Comparison of ENCODE assay signal across 8 cellular contexts in the genomic region with DNA sequence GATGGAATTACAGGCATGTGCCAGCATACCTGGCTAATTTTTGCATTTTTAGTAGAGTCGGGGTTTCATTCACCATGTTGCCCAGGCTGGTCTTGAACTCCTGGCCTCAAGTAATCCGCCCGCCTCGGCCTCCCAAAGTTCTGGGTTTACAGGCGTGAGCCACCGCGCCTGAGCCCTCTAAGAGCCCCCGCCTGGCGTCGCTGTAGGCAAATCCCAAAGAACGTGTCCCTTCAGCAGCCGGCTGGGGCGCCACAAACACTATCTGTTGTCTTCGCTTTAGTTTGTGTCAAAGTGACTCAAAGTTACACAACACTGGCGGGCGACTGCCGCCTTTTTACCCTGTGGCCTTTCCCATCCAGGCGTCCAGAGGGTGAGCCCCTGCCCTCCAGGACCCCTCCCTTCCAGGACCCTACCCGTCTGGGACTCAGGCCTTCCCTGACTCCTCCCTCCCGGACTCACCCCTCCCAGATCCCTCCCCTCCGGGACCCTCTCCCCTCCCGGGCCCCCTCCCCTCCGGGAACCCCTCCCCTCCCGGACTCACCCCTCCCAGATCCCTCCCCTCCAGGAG. TPM values are rescaled to one million over a fixed set of nuclear protein-coding genes. Genes with fewer than 3 reads are reported as not detected.
DNase-seq lines count a peak whose midpoint lies in the region; ATAC-seq and TF ChIP-seq lines count a peak whose summit lies in the region.

No MANE protein-coding gene starts in this region.

- peaks cover 0 to 51% of the 10 kb centered on the region in 2 donors for H3K36me3 ChIP-seq in left lung

- H3K9me3 Mint-ChIP-seq in activated CD4-positive, alpha-beta T cell treated with anti-CD3 and anti-CD28 coated beads, Interleukin-2, amount 10 ng/mL, durations not matched to agents 7 days and 5 days: no peaks in the 10 kb centered on the region

- H3K27me3 Mint-ChIP-seq in activated CD4-positive, alpha-beta T cell treated with anti-CD3 and anti-CD28 coated beads, Interleukin-2, amount 10 ng/mL, durations not matched to agents 7 days and 5 days: no peaks in the 10 kb centered on the region

- H3K27ac Mint-ChIP-seq in activated CD4-positive, alpha-beta T cell treated with anti-CD3 and anti-CD28 coated beads, Interleukin-2, amount 10 ng/mL, durations not matched to agents 7 days and 5 days: peak overlapping the region; percentile 99

- H3K4me3 ChIP-seq in left lung: peak overlapping the region; percentile 93 to 96

- intact Hi-C loops in left lung (cut with DNase I): loop anchor here (5.0 to 10.0 kb wide), 2 partner anchors 73 to 80 kb away; no protein-coding TSS in a partner anchor

- TF ChIP-seq CTCF in AG09319 (IDR thresholded peaks at IDR 0.05; ENCODE audit: low read depth, low read length) (peak; percentile 93), left lung (IDR thresholded peaks at IDR 0.05) (peak; percentile 85 to 87)

- peak overlapping the region; percentile 91 for H3K4me3 Mint-ChIP-seq in activated CD4-positive, alpha-beta T cell treated with anti-CD3 and anti-CD28 coated beads, Interleukin-2, amount 10 ng/mL, durations not matched to agents 7 days and 5 days

- CTCF ChIA-PET in activated CD4-positive, alpha-beta T cell treated with anti-CD3 and anti-CD28 coated beads, Interleukin-2, amount 10 ng/mL, durations not matched to agents 7 days and 5 days (lab: Charles Lee): interaction anchor here (0.7 to 1.2 kb wide), 9 partner anchors 8 to 85 kb away, joined by 3 to 9 read pairs (median 3); a partner anchor contains a TSS

- peaks cover 18% of the 10 kb centered on the region for H3K36me3 Mint-ChIP-seq in activated CD4-positive, alpha-beta T cell treated with anti-CD3 and anti-CD28 coated beads, Interleukin-2, amount 10 ng/mL, durations not matched to agents 7 days and 5 days (ENCODE audit: low read depth)

- ATAC-seq in HG03460 (IDR thresholded peaks at IDR 0.05; ENCODE audit: unreplicated experiment) (peak; percentile 45), left lung (peak; percentile 71)

- H3K4me1 Mint-ChIP-seq in activated CD4-positive, alpha-beta T cell treated with anti-CD3 and anti-CD28 coated beads, Interleukin-2, amount 10 ng/mL, durations not matched to agents 7 days and 5 days: peaks cover 25% of the 10 kb centered on the region

- POLR2A ChIA-PET in activated CD4-positive, alpha-beta T cell treated with anti-CD3 and anti-CD28 coated beads, Interleukin-2, amount 10 ng/mL, durations not matched to agents 7 days and 5 days (lab: Charles Lee): no interaction called here

- no peaks in the 10 kb centered on the region for H3K27me3 ChIP-seq in left lung

- DNase-seq in AG09319 (ENCODE audit: extremely low read depth, low read depth): peak; percentile 82
- DNase-seq in GM19240 (ENCODE audit: insufficient read length, low spot score): peak; percentile 96
- peak; percentile 95 for DNase-seq in NCI-H526 treated with DMSO at 0.1 percent for 48 hours (lab: John Stamatoyannopoulos, UW)
- DNase-seq in activated CD4-positive, alpha-beta T cell treated with anti-CD3 and anti-CD28 coated beads, Interleukin-2, amount 10 ng/mL, durations not matched to agents 7 days and 5 days: peak; percentile 92
- peak; percentile 92 for DNase-seq in dedifferentiated amniotic fluid mesenchymal stem cell (ENCODE audit: extremely low spot score)
- peak; percentile 92 to 96 for DNase-seq in left lung
- DNase-seq in stimulated activated CD4-positive, alpha-beta T cell treated with anti-CD3 and anti-CD28 coated beads, Interleukin-2, amount 100 ng/mL, for 24 hours: peak; percentile 90 to 91

- H3K9me3 ChIP-seq in left lung: no peaks in the 10 kb centered on the region

- peaks cover 16 to 33% of the 10 kb centered on the region in 2 donors for H3K4me1 ChIP-seq in left lung

- H3K27ac ChIP-seq in left lung: peak overlapping the region; percentile 96 to 98

RNA-seq across cellular contexts. Expression of a gene that starts 0.9 kb away (rescaled TPM):
- 10 to 100 TPM; 86.1 to 90.1 TPM for total RNA-seq in activated CD4-positive, alpha-beta T cell treated with anti-CD3 and anti-CD28 coated beads, Interleukin-2, amount 10 ng/mL, durations not matched to agents 7 days and 5 days
- 10 to 100 TPM; 60.1 to 96.9 TPM for total RNA-seq in left lung

Comparison
In these comparisons a context has a peak if more than half of its experiments do, and no peak if none do; other contexts are left out.
1. Peak in every context shown above with its lines: DNase-seq, ATAC-seq, H3K4me3 ChIP-seq and H3K27ac ChIP-seq.